Comparison of ENCODE assay signal across 8 cellular contexts in the genomic region with DNA sequence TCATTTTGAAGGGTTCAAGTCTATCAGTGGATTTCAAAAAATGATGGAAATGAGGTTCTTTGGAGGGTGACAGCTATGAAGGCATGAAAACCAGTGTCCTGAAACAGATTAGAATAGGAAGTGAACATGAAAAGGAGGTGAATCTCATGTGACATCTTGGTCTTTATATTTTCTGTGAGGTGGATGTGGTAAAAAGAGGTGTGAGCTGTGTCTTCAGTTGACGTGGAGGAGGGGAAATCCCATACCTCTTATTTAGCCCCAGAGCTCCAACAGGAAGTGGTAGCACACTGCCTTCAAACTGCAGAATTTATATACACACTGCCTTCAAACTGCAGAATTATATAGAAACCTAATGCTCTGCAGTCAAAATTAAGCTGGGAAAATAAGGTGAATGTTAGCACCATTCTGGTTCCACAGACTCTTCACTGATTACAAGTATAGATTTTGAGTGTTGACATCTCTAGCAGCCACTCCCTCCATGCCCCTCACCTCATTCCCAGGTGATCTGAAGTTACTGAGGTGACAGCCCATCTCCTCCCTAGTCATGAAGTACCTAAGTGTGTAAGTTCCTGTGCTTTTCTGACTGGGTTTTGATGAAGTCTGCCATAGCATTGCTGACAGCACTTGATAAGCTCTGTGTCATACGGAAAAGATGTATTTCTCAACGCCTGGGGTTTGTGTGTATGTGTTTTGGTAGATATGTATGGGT. TPM values are rescaled to one million over a fixed set of nuclear protein-coding genes. Genes with fewer than 3 reads are reported as not detected.
DNase-seq lines count a peak whose midpoint lies in the region; ATAC-seq lines count a peak whose summit lies in the region.

No MANE protein-coding gene starts in this region.

- H3K4me1 ChIP-seq in BLaER1 (peaks cover 73% of the 10 kb centered on the region), adipocyte (ENCODE audit: control insufficient read depth, insufficient read depth, low read length) (peaks cover 49% of the 10 kb centered on the region)

- H3K9me3 ChIP-seq in BLaER1 (no peaks in the 10 kb centered on the region), adipocyte (ENCODE audit: control insufficient read depth, low read length) (no peaks in the 10 kb centered on the region)

- H4K20me1 ChIP-seq in BLaER1 = peaks cover 15% of the 10 kb centered on the region

- peaks cover 40 to 75% of the 10 kb centered on the region in 2 donors for H3K4me1 Mint-ChIP-seq in stimulated activated naive B cell treated with anti-CD40 and anti-IgM and Interleukin-4, amounts not matched to agents 10 μg/mL and 1 μg/mL and 100 μg/mL, for 72 hours

- H3K27ac ChIP-seq in BLaER1 = peak overlapping the region; percentile 81

- peaks cover 26 to 37% of the 10 kb centered on the region in 2 donors for H3K36me3 Mint-ChIP-seq in stimulated activated naive B cell treated with anti-CD40 and anti-IgM and Interleukin-4, amounts not matched to agents 10 μg/mL and 1 μg/mL and 100 μg/mL, for 72 hours

- H3K27me3 ChIP-seq in BLaER1 = no peaks in the 10 kb centered on the region
- no peaks in the 10 kb centered on the region for H3K27me3 ChIP-seq in adipocyte (replicated peaks; ENCODE audit: control insufficient read depth, insufficient read depth, low read length)

- H3K4me3 Mint-ChIP-seq in stimulated activated naive B cell treated with anti-CD40 and anti-IgM and Interleukin-4, amounts not matched to agents 10 μg/mL and 1 μg/mL and 100 μg/mL, for 72 hours = peak overlapping the region; percentile 94 to 95

- no peaks in the 10 kb centered on the region for H3K27me3 Mint-ChIP-seq in stimulated activated naive B cell treated with anti-CD40 and anti-IgM and Interleukin-4, amounts not matched to agents 10 μg/mL and 1 μg/mL and 100 μg/mL, for 72 hours

- peak; percentile 41 for DNase-seq in NCI-H226
- DNase-seq in adipocyte (ENCODE audit: low read depth) = no peak
- peak; percentile 65 for DNase-seq in stimulated activated naive B cell treated with anti-CD40 and anti-IgM and Interleukin-4, amounts not matched to agents 10 μg/mL and 1 μg/mL and 100 μg/mL, for 72 hours
- DNase-seq in NCI-H1105 (lab: John Stamatoyannopoulos, UW) = no peak
- DNase-seq in SK-N-DZ (ENCODE audit: low spot score) = no peak

- peak overlapping the region; percentile 98 for H3K4me2 ChIP-seq in BLaER1

- H3K9ac ChIP-seq in BLaER1 (peak overlapping the region; percentile 88), adipocyte (ENCODE audit: low read length) (peak overlapping the region; percentile 2)

- H3K4me3 ChIP-seq in BLaER1 (peak overlapping the region; percentile 79), adipocyte (ENCODE audit: low read length) (no peak overlapping the region)

- ATAC-seq in GM21447 (IDR thresholded peaks at IDR 0.05; ENCODE audit: unreplicated experiment) = peak; percentile 39
- ATAC-seq in stimulated activated naive B cell treated with anti-CD40 and anti-IgM and Interleukin-4, amounts not matched to agents 10 μg/mL and 1 μg/mL and 100 μg/mL, for 72 hours (replicated peaks) = peak; percentile 66 to 67
- no peak for ATAC-seq in HG03045 (IDR thresholded peaks at IDR 0.05; ENCODE audit: unreplicated experiment)

- H3K36me3 ChIP-seq in BLaER1 (no peaks in the 10 kb centered on the region; the same call in 1 of the 2 replicates), adipocyte (ENCODE audit: control insufficient read depth, insufficient read depth, low read length, severe bottlenecking) (no peaks in the 10 kb centered on the region)

- no peaks in the 10 kb centered on the region for H3K9me3 Mint-ChIP-seq in stimulated activated naive B cell treated with anti-CD40 and anti-IgM and Interleukin-4, amounts not matched to agents 10 μg/mL and 1 μg/mL and 100 μg/mL, for 72 hours

- peak overlapping the region; percentile 98 for H3K27ac Mint-ChIP-seq in stimulated activated naive B cell treated with anti-CD40 and anti-IgM and Interleukin-4, amounts not matched to agents 10 μg/mL and 1 μg/mL and 100 μg/mL, for 72 hours

RNA-seq across cellular contexts. Expression of a gene that starts 2.6 kb away (rescaled TPM):
- 16.8 and 17.2 TPM in 2 replicates for polyA plus RNA-seq in SK-N-DZ (2014; cell fraction: cytosol; rRNA removed)
- 10.5 and 11.0 TPM in 2 replicates for polyA plus RNA-seq in SK-N-DZ (2014; cell fraction: nucleus; rRNA removed)

RNA-seq across cellular contexts. Expression of a gene that starts 34.8 kb away (rescaled TPM):
- polyA plus RNA-seq in SK-N-DZ (2014; cell fraction: cytosol; rRNA removed) = 38.8 and 44.2 TPM in 2 replicates
- 36.0 and 47.6 TPM in 2 replicates for polyA plus RNA-seq in SK-N-DZ (2014; cell fraction: nucleus; rRNA removed)

Comparison
In these comparisons a context has a peak if more than half of its experiments do, and no peak if none do; other contexts are left out.
1. DNase-seq: peak in NCI-H226 (single experiment) and stimulated activated naive B cell treated with anti-CD40 and anti-IgM and Interleukin-4, amounts not matched to agents 10 μg/mL and 1 μg/mL and 100 μg/mL, for 72 hours (single experiment); none in adipocyte (single experiment), NCI-H1105 (single experiment) and SK-N-DZ (single experiment).